In genomic region chr3:195893516-195893915, GRCh38 we compare ENCODE assay signal across 10 cellular contexts. TPM values are rescaled to one million over a fixed set of nuclear protein-coding genes. Genes with fewer than 3 reads are reported as not detected.
A peak's percentile ranks its signal among the peaks of the same experiment; 100 is the strongest.
DNase-seq lines count a peak whose midpoint lies in the region; ATAC-seq and TF ChIP-seq lines count a peak whose summit lies in the region.
"Had no signal": no experiment of that assay in that cellular context is flagged by ENCODE, and none has a peak within 500 bp of the region (broad histone marks: within the 10 kb centered on the region; RNA-seq: fewer than 3 reads in every experiment).

No MANE protein-coding gene starts in this region.

- H3K9me3 ChIP-seq in BLaER1 = no peaks in the 10 kb centered on the region
- H3K9me3 ChIP-seq in neural progenitor cell (ENCODE audit: low read depth) = no peaks in the 10 kb centered on the region

- intact Hi-C loops in dendritic cell treated with granulocyte-macrophage colony-stimulating factor and Interleukin-4, amounts not matched to agents 40 ng/mL and 50 ng/mL, for 4 days (cut with micrococcal nuclease) = no loop called here
- intact Hi-C loops in activated T-helper 1 cell treated with anti-CD3 and anti-CD28 coated beads, Interleukin-12 subunit alpha, Interleukin-12 subunit beta, Interleukin-2, Interleukin-4 antibody, amounts not matched to agents 30 ng/mL and 10 ng/mL and 1 ng/mL, durations not matched to agents 14 hours and 24 hours and 36 hours (cut with micrococcal nuclease) = no loop called here

- peak overlapping the region; percentile 60 for H3K27ac Mint-ChIP-seq in dendritic cell treated with granulocyte-macrophage colony-stimulating factor and Interleukin-4, amounts not matched to agents 40 ng/mL and 50 ng/mL, for 4 days
- no peak overlapping the region for H3K27ac Mint-ChIP-seq in neural progenitor cell
- no peak overlapping the region for H3K27ac Mint-ChIP-seq in activated T-helper 1 cell treated with anti-CD3 and anti-CD28 coated beads, Interleukin-12 subunit alpha, Interleukin-12 subunit beta, Interleukin-2, Interleukin-4 antibody, amounts not matched to agents 30 ng/mL and 10 ng/mL and 1 ng/mL, durations not matched to agents 14 hours and 24 hours and 36 hours
- H3K27ac Mint-ChIP-seq: GM23338 had no signal

- no peak overlapping the region for H3K4me3 Mint-ChIP-seq in dendritic cell treated with granulocyte-macrophage colony-stimulating factor and Interleukin-4, amounts not matched to agents 40 ng/mL and 50 ng/mL, for 4 days
- H3K4me3 Mint-ChIP-seq in neural progenitor cell = peak overlapping the region; percentile 67
- no peak overlapping the region for H3K4me3 Mint-ChIP-seq in activated T-helper 1 cell treated with anti-CD3 and anti-CD28 coated beads, Interleukin-12 subunit alpha, Interleukin-12 subunit beta, Interleukin-2, Interleukin-4 antibody, amounts not matched to agents 30 ng/mL and 10 ng/mL and 1 ng/mL, durations not matched to agents 14 hours and 24 hours and 36 hours

- peaks cover 75% of the 10 kb centered on the region for H3K4me1 Mint-ChIP-seq in dendritic cell treated with granulocyte-macrophage colony-stimulating factor and Interleukin-4, amounts not matched to agents 40 ng/mL and 50 ng/mL, for 4 days (ENCODE audit: low read depth)
- H3K4me1 Mint-ChIP-seq in neural progenitor cell = peaks cover 68% of the 10 kb centered on the region
- H3K4me1 Mint-ChIP-seq in activated T-helper 1 cell treated with anti-CD3 and anti-CD28 coated beads, Interleukin-12 subunit alpha, Interleukin-12 subunit beta, Interleukin-2, Interleukin-4 antibody, amounts not matched to agents 30 ng/mL and 10 ng/mL and 1 ng/mL, durations not matched to agents 14 hours and 24 hours and 36 hours (ENCODE audit: low read depth) = peaks cover 39% of the 10 kb centered on the region

- H4K20me1 ChIP-seq in BLaER1 (peaks cover 56% of the 10 kb centered on the region), neural progenitor cell (ENCODE audit: low read depth) (peaks cover 71% of the 10 kb centered on the region)

- H3F3A ChIP-seq in neural progenitor cell (ENCODE audit: low read depth) = peaks cover 54% of the 10 kb centered on the region

- peaks cover 33% of the 10 kb centered on the region for H3K36me3 Mint-ChIP-seq in dendritic cell treated with granulocyte-macrophage colony-stimulating factor and Interleukin-4, amounts not matched to agents 40 ng/mL and 50 ng/mL, for 4 days (ENCODE audit: low read depth)
- no peaks in the 10 kb centered on the region for H3K36me3 Mint-ChIP-seq in neural progenitor cell
- H3K36me3 Mint-ChIP-seq in activated T-helper 1 cell treated with anti-CD3 and anti-CD28 coated beads, Interleukin-12 subunit alpha, Interleukin-12 subunit beta, Interleukin-2, Interleukin-4 antibody, amounts not matched to agents 30 ng/mL and 10 ng/mL and 1 ng/mL, durations not matched to agents 14 hours and 24 hours and 36 hours (ENCODE audit: low read depth) = peaks cover 7% of the 10 kb centered on the region
- H3K36me3 Mint-ChIP-seq: CD4-positive, CD25-positive, alpha-beta regulatory T cell had no signal

- TF ChIP-seq CTCF in neural progenitor cell (IDR thresholded peaks at IDR 0.05) = no peak

- peak overlapping the region; percentile 91 for H3K27ac ChIP-seq in BLaER1
- no peak overlapping the region for H3K27ac ChIP-seq in neural progenitor cell

- H3K27me3 ChIP-seq in BLaER1 = no peaks in the 10 kb centered on the region
- no peaks in the 10 kb centered on the region for H3K27me3 ChIP-seq in neural progenitor cell

- H3K4me3 ChIP-seq in BLaER1 = peak overlapping the region; percentile 57
- H3K4me3 ChIP-seq in neural progenitor cell = no peak overlapping the region

- no peak for ATAC-seq in HG02840 (IDR thresholded peaks at IDR 0.05; ENCODE audit: low FRiP score, unreplicated experiment)
- ATAC-seq: GM23338 had no signal

- H3K27me3 Mint-ChIP-seq in dendritic cell treated with granulocyte-macrophage colony-stimulating factor and Interleukin-4, amounts not matched to agents 40 ng/mL and 50 ng/mL, for 4 days = no peaks in the 10 kb centered on the region
- H3K27me3 Mint-ChIP-seq in neural progenitor cell (ENCODE audit: insufficient read depth, low read depth) = peaks cover 8% of the 10 kb centered on the region
- no peaks in the 10 kb centered on the region for H3K27me3 Mint-ChIP-seq in activated T-helper 1 cell treated with anti-CD3 and anti-CD28 coated beads, Interleukin-12 subunit alpha, Interleukin-12 subunit beta, Interleukin-2, Interleukin-4 antibody, amounts not matched to agents 30 ng/mL and 10 ng/mL and 1 ng/mL, durations not matched to agents 14 hours and 24 hours and 36 hours (ENCODE audit: insufficient read depth)
- H3K27me3 Mint-ChIP-seq: CD4-positive, CD25-positive, alpha-beta regulatory T cell had no signal

- H3K36me3 ChIP-seq in BLaER1 = no peaks in the 10 kb centered on the region
- H3K36me3 ChIP-seq in neural progenitor cell = no peaks in the 10 kb centered on the region

- H3K9ac ChIP-seq in BLaER1 (peak overlapping the region; percentile 76), neural progenitor cell (no peak overlapping the region)

- H3K4me1 ChIP-seq in BLaER1 (peaks cover 92% of the 10 kb centered on the region), neural progenitor cell (peaks cover 59% of the 10 kb centered on the region)

- H2AFZ ChIP-seq in neural progenitor cell (replicated peaks) = no peak overlapping the region
- H2AFZ ChIP-seq: GM23338 had no signal

- H3K79me2 ChIP-seq in neural progenitor cell (ENCODE audit: low read depth) = peaks cover 36% of the 10 kb centered on the region

- DNase-seq in NCI-H2171 (lab: John Stamatoyannopoulos, UW) (peak; percentile 42), neural progenitor cell (ENCODE audit: low spot score) (no peak), NCI-H128 (lab: John Stamatoyannopoulos, UW; ENCODE audit: unreplicated experiment) (no peak), HuH-7 (ENCODE audit: low spot score) (no peak)
- no peak for DNase-seq in activated T-helper 1 cell treated with anti-CD3 and anti-CD28 coated beads, Interleukin-12 subunit alpha, Interleukin-12 subunit beta, Interleukin-2, Interleukin-4 antibody, amounts not matched to agents 30 ng/mL and 10 ng/mL and 1 ng/mL, durations not matched to agents 14 hours and 24 hours and 36 hours (ENCODE audit: low spot score)
- DNase-seq: CD4-positive, CD25-positive, alpha-beta regulatory T cell had no signal

- H3K9me3 Mint-ChIP-seq in dendritic cell treated with granulocyte-macrophage colony-stimulating factor and Interleukin-4, amounts not matched to agents 40 ng/mL and 50 ng/mL, for 4 days = no peaks in the 10 kb centered on the region
- no peaks in the 10 kb centered on the region for H3K9me3 Mint-ChIP-seq in neural progenitor cell
- H3K9me3 Mint-ChIP-seq in activated T-helper 1 cell treated with anti-CD3 and anti-CD28 coated beads, Interleukin-12 subunit alpha, Interleukin-12 subunit beta, Interleukin-2, Interleukin-4 antibody, amounts not matched to agents 30 ng/mL and 10 ng/mL and 1 ng/mL, durations not matched to agents 14 hours and 24 hours and 36 hours = no peaks in the 10 kb centered on the region
- H3K9me3 Mint-ChIP-seq: CD4-positive, CD25-positive, alpha-beta regulatory T cell; GM23338 had no signal

- peak overlapping the region; percentile 99 for H3K4me2 ChIP-seq in BLaER1
- peak overlapping the region; percentile 61 for H3K4me2 ChIP-seq in neural progenitor cell

RNA-seq across cellular contexts. Expression of gene TNK2, which starts 14.8 kb away (rescaled TPM):
- total RNA-seq in neural progenitor cell (ENCODE audit: low replicate concordance) = 5.4 and 19.0 TPM in 2 replicates
- total RNA-seq in activated T-helper 1 cell treated with anti-CD3 and anti-CD28 coated beads, Interleukin-12 subunit alpha, Interleukin-12 subunit beta, Interleukin-2, Interleukin-4 antibody, amounts not matched to agents 30 ng/mL and 10 ng/mL and 1 ng/mL, durations not matched to agents 14 hours and 24 hours and 36 hours = 126 and 127 TPM in 2 replicates
